18 cellular contexts compared by ENCODE assay signal in genomic region chr14:104395276-104395675, GRCh38.
DNase-seq lines count a peak whose midpoint lies in the region; ATAC-seq lines count a peak whose summit lies in the region.
"Had no signal": no experiment of that assay in that cellular context is flagged by ENCODE, and none has a peak within 500 bp of the region (broad histone marks: within the 10 kb centered on the region; RNA-seq: fewer than 3 reads in every experiment).

No MANE protein-coding gene starts in this region.

- 0 out of 22 replicates have a peak, but pooled peaks cover 0 to 5% (median 0%) of the 10 kb centered on the region in 11 experiments for H3K36me3 ChIP-seq in BLaER1 treated with 17β-estradiol and CSF1 and Interleukin-3, amounts not matched to agents 10 nM and 100 nM
- H3K36me3 ChIP-seq: BE2C had no signal

- H3K9me3 ChIP-seq in BLaER1 treated with 17β-estradiol and CSF1 and Interleukin-3, amounts not matched to agents 10 nM and 100 nM (replicated peaks in 1 of 11): peaks cover 18 to 31% (median 27%) of the 10 kb centered on the region in 11 experiments
- H3K9me3 ChIP-seq: BE2C, testis had no signal

- H3K4me1 ChIP-seq in BLaER1 treated with 17β-estradiol and CSF1 and Interleukin-3, amounts not matched to agents 10 nM and 100 nM: peaks cover 49 to 84% (median 83%) of the 10 kb centered on the region in 10 experiments

- peaks cover 5% of the 10 kb centered on the region for H3K36me3 Mint-ChIP-seq in T-cell
- peaks cover 17 to 22% of the 10 kb centered on the region in 2 donors for H3K36me3 Mint-ChIP-seq in naive B cell

- H3K9me3 Mint-ChIP-seq in T-cell (peaks cover 0 to 13% (median 6%) of the 10 kb centered on the region in 3 donors), naive B cell (peaks cover 15 to 40% (median 27%) of the 10 kb centered on the region in 7 donors)

- DNase-seq in DMS79 treated with DMSO at 0.1 percent for 48 hours (lab: John Stamatoyannopoulos, UW): peak; percentile 71
- no peak for DNase-seq in DMS79 (lab: John Stamatoyannopoulos, UW)
- DNase-seq in T-cell: peak in 1 of 34 experiments; percentile 13
- no peak for DNase-seq in naive B cell
- DNase-seq in SKM-1 treated with dmso at 0.1 percent for 144 hours (lab: John Stamatoyannopoulos, UW; ENCODE audit: unreplicated experiment): no peak
- no peak for DNase-seq in hepatic stellate cell (ENCODE audit: low spot score)
- DNase-seq: activated CD4-positive, alpha-beta T cell treated with anti-CD3 and anti-CD28 coated beads, Interleukin-2, amount 50 U/mL, for 4 hours; NCI-H1436 treated with DMSO at 0.1 percent for 48 hours; NCI-H2171 treated with DMSO at 0.1 percent for 48 hours; SW 1271; testis had no signal

- CTCF ChIA-PET in T-cell (lab: Charles Lee): interaction anchor here in 1 of 2 donors (1.4 kb wide), 1 partner anchor 317 kb away, joined by 3 read pairs; no protein-coding TSS in a partner anchor

- peak overlapping the region in 2 of 3 donors; percentile 28 to 81 for H3K4me3 Mint-ChIP-seq in T-cell
- peak overlapping the region in 7 of 8 donors; percentile 25 to 92 (median 83) for H3K4me3 Mint-ChIP-seq in naive B cell

- peak overlapping the region in 4 of 11 experiments; percentile 42 to 71 (median 43); a peak in 4 of 22 replicates for H3K9ac ChIP-seq in BLaER1 treated with 17β-estradiol and CSF1 and Interleukin-3, amounts not matched to agents 10 nM and 100 nM

- H3K27ac ChIP-seq in BLaER1 treated with 17β-estradiol and CSF1 and Interleukin-3, amounts not matched to agents 10 nM and 100 nM: peak overlapping the region in 8 of 11 experiments; percentile 10 to 84 (median 30); a peak in 11 of 22 replicates
- H3K27ac ChIP-seq: 22Rv1, hepatocyte, RWPE1, testis had no signal

- ATAC-seq in T-cell (replicated peaks in 1 of 4) (no peak), naive B cell (ENCODE audit: low read depth in 2 of 2) (no peak), GM21515 (IDR thresholded peaks at IDR 0.05; ENCODE audit: unreplicated experiment) (no peak)

- H4K20me1 ChIP-seq in BLaER1 treated with 17β-estradiol and CSF1 and Interleukin-3, amounts not matched to agents 10 nM and 100 nM: peaks cover 0 to 10% (median 0%) of the 10 kb centered on the region in 11 experiments; a peak in 1 of 22 replicates

- H3K4me1 Mint-ChIP-seq in T-cell: peaks cover 64 to 84% (median 69%) of the 10 kb centered on the region in 3 donors
- H3K4me1 Mint-ChIP-seq in naive B cell: peaks cover 50 to 57% (median 56%) of the 10 kb centered on the region in 3 donors

- H3K27me3 Mint-ChIP-seq in T-cell: no peaks in the 10 kb centered on the region
- no peaks in the 10 kb centered on the region for H3K27me3 Mint-ChIP-seq in naive B cell

- POLR2A ChIA-PET in T-cell (lab: Charles Lee): no interaction called here

- peak overlapping the region; percentile 90 to 99 (median 97) for H3K4me2 ChIP-seq in BLaER1 treated with 17β-estradiol and CSF1 and Interleukin-3, amounts not matched to agents 10 nM and 100 nM
- H3K4me2 ChIP-seq: hepatocyte had no signal

- H3K27ac Mint-ChIP-seq in T-cell (peak overlapping the region; percentile 92), naive B cell (peak overlapping the region in 2 of 6 donors; percentile 26 to 70)
- H3K27ac Mint-ChIP-seq: activated T-helper 2 cell treated with anti-CD3 and anti-CD28 coated beads, Interferon-gamma antibody, Interleukin-2, Interleukin-4, amounts not matched to agents 10 μg/mL and 5 μg/mL and 100 μg/mL, durations not matched to agents 14 hours and 24 hours and 36 hours had no signal

- peaks cover 0 to 42% (median 0%) of the 10 kb centered on the region in 11 experiments; a peak in 11 of 22 replicates for H3K27me3 ChIP-seq in BLaER1 treated with 17β-estradiol and CSF1 and Interleukin-3, amounts not matched to agents 10 nM and 100 nM
- H3K27me3 ChIP-seq: BE2C, hepatocyte, testis had no signal

- H3K4me3 ChIP-seq in BLaER1 treated with 17β-estradiol and CSF1 and Interleukin-3, amounts not matched to agents 10 nM and 100 nM: no peak overlapping the region
- H3K4me3 ChIP-seq: hepatocyte, testis had no signal
